ENCODE assay signal across 16 cellular contexts in genomic region chr11:94880216-94880615, GRCh38.
A peak's percentile ranks its signal among the peaks of the same experiment; 100 is the strongest.
DNase-seq lines count a peak whose midpoint lies in the region; FAIRE-seq and TF ChIP-seq lines count a peak whose summit lies in the region.
"Had no signal": no experiment of that assay in that cellular context is flagged by ENCODE, and none has a peak within 500 bp of the region (broad histone marks: within the 10 kb centered on the region; RNA-seq: fewer than 3 reads in every experiment).

No MANE protein-coding gene starts in this region.

- no peaks in the 10 kb centered on the region for H3K9me3 Mint-ChIP-seq in astrocyte (ENCODE audit: unreplicated experiment)

- H3K27me3 ChIP-seq in astrocyte (ENCODE audit: insufficient read depth, low read length) (no peaks in the 10 kb centered on the region), esophagus muscularis mucosa (no peaks in the 10 kb centered on the region)
- H3K27me3 ChIP-seq: brain microvascular endothelial cell had no signal

- peak; percentile 2 for DNase-seq in NCI-H510A treated with DMSO at 0.1 percent for 48 hours (lab: John Stamatoyannopoulos, UW)
- DNase-seq in NCI-H510A (lab: John Stamatoyannopoulos, UW) = no peak
- peak; percentile 66 for DNase-seq in M059J (ENCODE audit: low read depth)
- peak; percentile 61 for DNase-seq in astrocyte (ENCODE audit: low read depth)
- peak; percentile 80 for DNase-seq in renal cortical epithelial cell (ENCODE audit: low read depth)
- no peak for DNase-seq in GM13977 (ENCODE audit: low spot score)
- DNase-seq in esophagus muscularis mucosa (ENCODE audit: extremely low spot score) = no peak
- no peak for DNase-seq in COR-L47 (lab: John Stamatoyannopoulos, UW)
- DNase-seq: activated CD4-positive, alpha-beta T cell treated with anti-CD3 and anti-CD28 coated beads, Interleukin-2, amount 50 U/mL, for 48 hours; activated gamma-delta T cell; brain microvascular endothelial cell; foreskin fibroblast; MM.1S; NCI-H2171 had no signal

- FAIRE-seq in astrocyte (lab: Jason Lieb, UNC) = no peak
- FAIRE-seq: D721Med had no signal

- no peaks in the 10 kb centered on the region for H3K27me3 Mint-ChIP-seq in astrocyte (ENCODE audit: low read depth, unreplicated experiment)

- no peak overlapping the region for H3K4me2 ChIP-seq in astrocyte (ENCODE audit: low read length)

- no peak overlapping the region for H3K9ac ChIP-seq in astrocyte (ENCODE audit: low read length)

- H3K4me1 Mint-ChIP-seq in astrocyte (ENCODE audit: low read depth, unreplicated experiment) = peaks cover 28% of the 10 kb centered on the region

- intact Hi-C loops in esophagus muscularis mucosa (cut with DNase I) = loop anchor here (10.0 kb wide), 1 partner anchor 85 kb away; no protein-coding TSS in a partner anchor

- 93% methylated on average over 4 of the region's 4 CpGs for WGBS in esophagus muscularis mucosa

- H3K36me3 ChIP-seq in astrocyte (ENCODE audit: insufficient read depth, low read length) (peaks cover 29% of the 10 kb centered on the region), esophagus muscularis mucosa (peaks cover 13 to 84% (median 51%) of the 10 kb centered on the region in 4 donors)

- TF ChIP-seq EP300 in esophagus muscularis mucosa (IDR thresholded peaks at IDR 0.05) = no peak

- no peak overlapping the region for H2AFZ ChIP-seq in astrocyte (ENCODE audit: low read depth, low read length)

- H3K27ac Mint-ChIP-seq in astrocyte (ENCODE audit: unreplicated experiment) = no peak overlapping the region

- H3K4me3 ChIP-seq in astrocyte (ENCODE audit: insufficient read depth, low read depth, low read length) (no peak overlapping the region), esophagus muscularis mucosa (no peak overlapping the region)
- H3K4me3 ChIP-seq: HAP-1 had no signal

- peaks cover 4% of the 10 kb centered on the region for H3K79me2 ChIP-seq in astrocyte (ENCODE audit: insufficient read depth, low read length)

- TF ChIP-seq POLR2A in esophagus muscularis mucosa (IDR thresholded peaks at IDR 0.05; ENCODE audit: low read depth) = no peak

- H4K20me1 ChIP-seq in astrocyte (ENCODE audit: insufficient read depth, low read length) = no peaks in the 10 kb centered on the region

- H3K27ac ChIP-seq in astrocyte (ENCODE audit: low read depth, low read length) (no peak overlapping the region), esophagus muscularis mucosa (replicated peaks in 1 of 4) (peak overlapping the region in 1 of 4 donors; percentile 18)
- H3K27ac ChIP-seq: brain microvascular endothelial cell had no signal

- peaks cover 40% of the 10 kb centered on the region for H3K36me3 Mint-ChIP-seq in astrocyte (ENCODE audit: low read depth, unreplicated experiment)

- in situ Hi-C loops in GM13977 (cut with MboI; ENCODE audit: low pct_unique_long_range_greater_than_20kb, low sequenced_read_pairs, unreplicated experiment) = no loop called here

- H3K4me1 ChIP-seq in astrocyte (ENCODE audit: insufficient read depth, low read length) = peaks cover 38% of the 10 kb centered on the region
- H3K4me1 ChIP-seq in esophagus muscularis mucosa = peaks cover 14 to 43% (median 37%) of the 10 kb centered on the region in 4 donors
- H3K4me1 ChIP-seq: HAP-1 had no signal

- no peak overlapping the region for H3K4me3 Mint-ChIP-seq in astrocyte (ENCODE audit: unreplicated experiment)

- TF ChIP-seq CTCF in astrocyte (IDR thresholded peaks at IDR 0.05; ENCODE audit: insufficient read depth, low read depth, low read length) (no peak), GM13977 (IDR thresholded peaks at IDR 0.05; ENCODE audit: extremely low read depth, insufficient read depth, missing control alignments) (no peak), esophagus muscularis mucosa (IDR thresholded peaks at IDR 0.05) (no peak)

- no peaks in the 10 kb centered on the region for H3K9me3 ChIP-seq in astrocyte (ENCODE audit: insufficient read depth, low read depth, low read length)
- H3K9me3 ChIP-seq in esophagus muscularis mucosa = no peaks in the 10 kb centered on the region
- H3K9me3 ChIP-seq: HAP-1 had no signal

Comparison
In these comparisons a context has a peak if more than half of its experiments do, and no peak if none do; other contexts are left out.
1. DNase-seq: peak in NCI-H510A treated with DMSO at 0.1 percent for 48 hours (single experiment), M059J (single experiment), astrocyte (single experiment) and renal cortical epithelial cell (single experiment); none in NCI-H510A (single experiment), GM13977 (single experiment), esophagus muscularis mucosa (single experiment) and COR-L47 (single experiment).